Comparison of ENCODE assay signal across 23 cellular contexts in the genomic region with DNA sequence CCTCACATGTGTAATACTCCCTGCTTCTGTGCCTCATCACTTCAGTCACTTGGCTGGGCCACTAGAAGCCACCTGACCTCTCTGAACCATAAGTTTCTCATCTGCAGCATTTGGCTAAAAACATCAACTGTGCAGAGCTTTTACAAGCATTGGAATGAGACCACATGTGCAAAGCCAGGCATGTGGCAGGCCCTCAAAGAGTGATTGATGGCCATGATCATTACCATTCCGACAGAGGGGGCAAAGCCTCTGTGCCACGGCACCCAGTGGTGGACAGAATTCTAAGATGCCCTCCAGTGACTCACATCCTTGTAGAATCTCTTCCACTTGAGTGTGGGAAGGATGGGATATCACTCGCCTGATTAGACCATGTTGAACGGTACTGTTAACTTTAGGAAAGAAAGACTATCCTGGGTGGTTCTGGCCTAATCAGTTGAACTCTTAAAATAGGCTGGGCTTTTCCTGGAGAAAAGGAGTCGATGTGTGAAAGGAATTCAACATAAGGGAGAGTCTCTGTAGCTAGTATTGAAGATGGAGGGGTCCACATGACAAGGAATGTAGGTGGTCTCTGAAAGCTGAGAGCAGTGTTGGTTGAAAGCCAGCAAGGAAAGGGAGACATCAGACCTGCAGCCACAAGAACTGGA. TPM values are rescaled to one million over a fixed set of nuclear protein-coding genes. Genes with fewer than 3 reads are reported as not detected.
DNase-seq lines count a peak whose midpoint lies in the region; ATAC-seq and TF ChIP-seq lines count a peak whose summit lies in the region.
"Had no signal": no experiment of that assay in that cellular context is flagged by ENCODE, and none has a peak within 500 bp of the region (broad histone marks: within the 10 kb centered on the region; RNA-seq: fewer than 3 reads in every experiment).

No MANE protein-coding gene starts in this region.

- POLR2A ChIA-PET in PC-3 (lab: Charles Lee; ENCODE audit: unreplicated experiment) = interaction anchor here (0.9 kb wide), 1 partner anchor 9 kb away, joined by 5 read pairs; no protein-coding TSS in a partner anchor

- peaks cover 68% of the 10 kb centered on the region for H3K4me1 ChIP-seq in PC-3 (ENCODE audit: insufficient read depth, low read length)
- peaks cover 0 to 10% of the 10 kb centered on the region in 2 donors for H3K4me1 ChIP-seq in uterus
- no peaks in the 10 kb centered on the region for H3K4me1 ChIP-seq in aorta (ENCODE audit: control insufficient read depth in 1 of 2, insufficient read depth in 2 of 2, low read length in 2 of 2)
- H3K4me1 ChIP-seq: ascending aorta had no signal

- H3K9me3 Mint-ChIP-seq in dendritic cell treated with granulocyte-macrophage colony-stimulating factor and Interleukin-4, amounts not matched to agents 40 ng/mL and 50 ng/mL, for 4 days = peaks cover 8% of the 10 kb centered on the region

- peaks cover 58% of the 10 kb centered on the region for H3K4me1 Mint-ChIP-seq in dendritic cell treated with granulocyte-macrophage colony-stimulating factor and Interleukin-4, amounts not matched to agents 40 ng/mL and 50 ng/mL, for 4 days (ENCODE audit: low read depth)

- H3F3A ChIP-seq in PC-3 (ENCODE audit: low read length, unreplicated experiment) = peaks cover 6% of the 10 kb centered on the region

- TF ChIP-seq CTCF in PC-3 (conservative IDR thresholded peaks at IDR 0.05; ENCODE audit: low read depth, low read length) (no peak), uterus (IDR thresholded peaks at IDR 0.05) (no peak)

- peak; percentile 17 for DNase-seq in EL
- DNase-seq in PC-3 = no peak
- DNase-seq in uterus = no peak
- DNase-seq in GM03348 (ENCODE audit: low spot score) = no peak
- DNase-seq in aorta = no peak
- DNase-seq: activated CD8-positive, alpha-beta memory T cell treated with anti-CD3 and anti-CD28 coated beads for 24 hours; activated naive CD4-positive, alpha-beta T cell treated with Interleukin-2 at 50 U/mL for 16 hours; activated T-cell treated with anti-CD3 and anti-CD28 coated beads, Interleukin-2, amount 50 U/mL, for 48 hours; DMS79; foreskin fibroblast; hippocampal formation; left ventricle myocardium superior; midbrain; NCI-H1694 treated with DMSO at 0.1 percent for 48 hours; NCI-H69; nephron progenitor cell; SW 1271 had no signal

- H3K4me2 ChIP-seq in PC-3 (ENCODE audit: low read length) = no peak overlapping the region

- no peaks in the 10 kb centered on the region for H4K20me1 ChIP-seq in PC-3 (ENCODE audit: low read length)

- H3K9me3 ChIP-seq in PC-3 (ENCODE audit: low read length) (no peaks in the 10 kb centered on the region), uterus (no peaks in the 10 kb centered on the region), aorta (ENCODE audit: control insufficient read depth, low read length) (no peaks in the 10 kb centered on the region)
- H3K9me3 ChIP-seq: ascending aorta had no signal

- H3K27ac ChIP-seq in PC-3 (ENCODE audit: low read length) (peak overlapping the region; percentile 93), uterus (peak overlapping the region; percentile 68 to 87), aorta (ENCODE audit: low read depth in 1 of 2, low read length in 2 of 2) (no peak overlapping the region)
- H3K27ac ChIP-seq: ascending aorta had no signal

- H3K4me3 ChIP-seq in PC-3 (ENCODE audit: low read length) (no peak overlapping the region), uterus (no peak overlapping the region), aorta (ENCODE audit: low read length in 2 of 2) (no peak overlapping the region)
- H3K4me3 ChIP-seq: ascending aorta had no signal

- ATAC-seq in PC-3 (no peak), aorta (ENCODE audit: low FRiP score) (no peak), GM19452 (IDR thresholded peaks at IDR 0.05; ENCODE audit: unreplicated experiment) (no peak)
- ATAC-seq: activated CD4-positive, CD25-positive, alpha-beta regulatory T cell treated with anti-CD3 and anti-CD28 coated beads, Interleukin-2, amount 50 U/mL, for 24 hours; left ventricle myocardium superior; Right ventricle myocardium inferior; sciatic nerve had no signal

- H3K4me3 Mint-ChIP-seq in dendritic cell treated with granulocyte-macrophage colony-stimulating factor and Interleukin-4, amounts not matched to agents 40 ng/mL and 50 ng/mL, for 4 days = no peak overlapping the region
- H3K4me3 Mint-ChIP-seq: nephron progenitor cell had no signal

- CTCF ChIA-PET in PC-3 (lab: Charles Lee) = no interaction called here

- no peak overlapping the region for H2AFZ ChIP-seq in PC-3 (ENCODE audit: low read length)

- H3K36me3 ChIP-seq in PC-3 (ENCODE audit: low read depth, low read length) = peaks cover 56% of the 10 kb centered on the region
- H3K36me3 ChIP-seq in uterus = no peaks in the 10 kb centered on the region
- no peaks in the 10 kb centered on the region for H3K36me3 ChIP-seq in aorta (ENCODE audit: control insufficient read depth in 1 of 2, insufficient read depth in 2 of 2, low read length in 1 of 2)
- H3K36me3 ChIP-seq: ascending aorta had no signal

- no peak for TF ChIP-seq POLR2A in uterus (IDR thresholded peaks at IDR 0.05)

- intact Hi-C loops in PC-3 (cut with micrococcal nuclease) = loop anchor here (1.0 kb wide), 1 partner anchor 8 kb away; no protein-coding TSS in a partner anchor
- intact Hi-C loops in dendritic cell treated with granulocyte-macrophage colony-stimulating factor and Interleukin-4, amounts not matched to agents 40 ng/mL and 50 ng/mL, for 4 days (cut with micrococcal nuclease) = loop anchor here (5.0 kb wide), 1 partner anchor 35 kb away; no protein-coding TSS in a partner anchor
- intact Hi-C loops in uterus (cut with DNase I; ENCODE audit: low total_unique reads) = no loop called here
- intact Hi-C loops in aorta (cut with DNase I) = loop anchor here in 1 of 2 donors (10.0 kb wide), 1 partner anchor 472 kb away; no protein-coding TSS in a partner anchor

- 55 to 71% methylated on average over 5 of the region's 5 CpGs for WGBS in aorta, 2 donors

- H3K27me3 ChIP-seq in PC-3 (ENCODE audit: low read length) = no peaks in the 10 kb centered on the region
- no peaks in the 10 kb centered on the region for H3K27me3 ChIP-seq in uterus
- H3K27me3 ChIP-seq in aorta (ENCODE audit: control insufficient read depth in 1 of 2, insufficient read depth in 2 of 2, low read length in 1 of 2) = no peaks in the 10 kb centered on the region
- H3K27me3 ChIP-seq: ascending aorta had no signal

- H3K79me2 ChIP-seq in PC-3 (ENCODE audit: low read length) = peaks cover 95% of the 10 kb centered on the region

- peak overlapping the region; percentile 7; the same call in 1 of the 2 replicates for H3K9ac ChIP-seq in PC-3 (ENCODE audit: low read length)

- no peaks in the 10 kb centered on the region for H3K27me3 Mint-ChIP-seq in dendritic cell treated with granulocyte-macrophage colony-stimulating factor and Interleukin-4, amounts not matched to agents 40 ng/mL and 50 ng/mL, for 4 days

- no peaks in the 10 kb centered on the region for H3K9me2 ChIP-seq in PC-3 (replicated peaks; ENCODE audit: low read length)

- no TSS peak for BruUV-seq in PC-3 (replicated peaks; lab: Mats Ljungman, UMichigan)

- H3K36me3 Mint-ChIP-seq in dendritic cell treated with granulocyte-macrophage colony-stimulating factor and Interleukin-4, amounts not matched to agents 40 ng/mL and 50 ng/mL, for 4 days (ENCODE audit: low read depth) = peaks cover 14% of the 10 kb centered on the region

- H3K27ac Mint-ChIP-seq in dendritic cell treated with granulocyte-macrophage colony-stimulating factor and Interleukin-4, amounts not matched to agents 40 ng/mL and 50 ng/mL, for 4 days = peak overlapping the region; percentile 96
- H3K27ac Mint-ChIP-seq: nephron progenitor cell had no signal

RNA-seq across cellular contexts. Expression of a gene that starts 13.5 kb away (rescaled TPM):
- 120 and 124 TPM in 2 replicates for total RNA-seq in PC-3 (2014; rRNA removed)
- 10 to 100 TPM in 1 of 4 donors, 1 to 10 TPM in 3; 1.8 to 14.2 (median 4.0) TPM for total RNA-seq in uterus
- 1 to 10 TPM; 3.8 to 8.9 TPM for total RNA-seq in aorta
- polyA plus RNA-seq in aorta = 1 to 10 TPM in 1 of 2 donors, under 1 TPM in 1; 0.33 to 2.1 TPM

Comparison
In these comparisons a context has a peak if more than half of its experiments do, and no peak if none do; other contexts are left out.
1. H3K27ac ChIP-seq: peak in PC-3 (single experiment) and uterus (2 of 2); none in aorta (0 of 2).